ENCODE assay signal across 29 cellular contexts in the genomic region with DNA sequence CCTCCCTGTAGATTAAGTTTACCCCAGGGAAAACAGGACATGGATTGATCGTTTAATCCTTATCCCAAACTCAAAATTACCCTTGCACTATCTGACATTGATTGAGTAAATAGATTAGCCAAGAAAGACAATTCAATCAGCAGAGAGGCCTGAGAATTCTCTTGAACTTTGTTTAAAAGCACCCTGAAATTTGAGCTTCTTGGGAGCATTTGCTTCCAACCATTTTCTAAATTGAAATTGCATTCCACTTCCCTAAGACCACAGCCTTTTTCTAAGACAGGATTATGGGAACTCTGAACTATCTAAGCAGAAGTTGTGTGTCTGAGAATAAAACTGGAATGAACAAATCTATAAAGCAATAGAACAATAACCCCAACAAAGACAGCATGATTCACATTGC.
A peak's percentile ranks its signal among the peaks of the same experiment; 100 is the strongest.
DNase-seq lines count a peak whose midpoint lies in the region; ATAC-seq, FAIRE-seq and TF ChIP-seq lines count a peak whose summit lies in the region.
"Had no signal": no experiment of that assay in that cellular context is flagged by ENCODE, and none has a peak within 500 bp of the region (broad histone marks: within the 10 kb centered on the region; RNA-seq: fewer than 3 reads in every experiment).

No MANE protein-coding gene starts in this region.

- no peaks in the 10 kb centered on the region for H3K36me3 ChIP-seq in GM23248 (ENCODE audit: low read depth)
- H3K36me3 ChIP-seq in PC-3 (ENCODE audit: low read depth, low read length), result no peaks in the 10 kb centered on the region
- no peaks in the 10 kb centered on the region for H3K36me3 ChIP-seq in H1 (ENCODE audit: control insufficient read depth in 2 of 4, insufficient read depth in 4 of 4, low read length in 3 of 4)
- no peaks in the 10 kb centered on the region for H3K36me3 ChIP-seq in osteoblast (ENCODE audit: insufficient read depth, low read length)
- no peaks in the 10 kb centered on the region for H3K36me3 ChIP-seq in Karpas-422 (ENCODE audit: insufficient read depth, low read length)
- H3K36me3 ChIP-seq: left lung, sigmoid colon, upper lobe of right lung had no signal

- H3K14ac ChIP-seq in H1 (ENCODE audit: insufficient read length), result no peak overlapping the region

- no TSS peak for BruUV-seq in PC-3 (replicated peaks; lab: Mats Ljungman, UMichigan)

- no peak overlapping the region for H4K5ac ChIP-seq in H1 (ENCODE audit: insufficient read length, low read depth, low read length)

- TF ChIP-seq RAD21 in H1 (IDR thresholded peaks at IDR 0.05 in 1 of 2, conservative IDR thresholded peaks at IDR 0.05 in 1 of 2; ENCODE audit: low read depth in 2 of 2, low read length in 2 of 2), result no peak

- H2AK5ac ChIP-seq in H1 (ENCODE audit: low read depth, low read length), result no peak overlapping the region

- H4K20me1 ChIP-seq in GM23248 (ENCODE audit: insufficient read depth), result no peaks in the 10 kb centered on the region
- H4K20me1 ChIP-seq in PC-3 (ENCODE audit: low read length), result no peaks in the 10 kb centered on the region
- no peaks in the 10 kb centered on the region for H4K20me1 ChIP-seq in H1 (replicated peaks in 1 of 2; ENCODE audit: control insufficient read depth in 1 of 2, insufficient read depth in 2 of 2, low read length in 2 of 2)
- H4K20me1 ChIP-seq in osteoblast (ENCODE audit: insufficient read depth, low read length), result no peaks in the 10 kb centered on the region
- no peaks in the 10 kb centered on the region for H4K20me1 ChIP-seq in Karpas-422 (ENCODE audit: insufficient read depth, low read depth, low read length)

- H3K9me2 ChIP-seq in GM23248 (ENCODE audit: insufficient read depth), result no peaks in the 10 kb centered on the region
- no peaks in the 10 kb centered on the region for H3K9me2 ChIP-seq in PC-3 (replicated peaks; ENCODE audit: low read length)
- H3K9me2 ChIP-seq in Karpas-422 (replicated peaks; ENCODE audit: insufficient read depth, low read length), result no peaks in the 10 kb centered on the region

- intact Hi-C loops in PC-3 (cut with micrococcal nuclease), result no loop called here

- TF ChIP-seq EP300 in H1 (IDR thresholded peaks at IDR 0.05; ENCODE audit: borderline replicate concordance in 1 of 2, low read depth in 2 of 2, low read length in 2 of 2), result no peak

- no peak overlapping the region for H4K8ac ChIP-seq in H1 (ENCODE audit: extremely low read depth, insufficient read depth, low read length)

- H3K4me1 ChIP-seq in GM23248 (ENCODE audit: insufficient read depth), result peaks cover 5% of the 10 kb centered on the region; the same call in 1 of the 2 replicates
- peaks cover 10% of the 10 kb centered on the region for H3K4me1 ChIP-seq in PC-3 (ENCODE audit: insufficient read depth, low read length)
- peaks cover 0 to 3% (median 0%) of the 10 kb centered on the region in 4 experiments; a peak in 1 of 7 replicates for H3K4me1 ChIP-seq in H1 (replicated peaks in 1 of 4; ENCODE audit: control insufficient read depth in 3 of 4, insufficient read depth in 4 of 4, low read length in 3 of 4)
- no peaks in the 10 kb centered on the region for H3K4me1 ChIP-seq in osteoblast (ENCODE audit: insufficient read depth, low read length)
- no peaks in the 10 kb centered on the region for H3K4me1 ChIP-seq in Karpas-422 (ENCODE audit: low read length)
- H3K4me1 ChIP-seq: body of pancreas, left lung, sigmoid colon, upper lobe of right lung had no signal

- H3K4me2 ChIP-seq in GM23248 (ENCODE audit: unreplicated experiment), result no peak overlapping the region
- peak overlapping the region; percentile 8; the same call in 1 of the 2 replicates for H3K4me2 ChIP-seq in PC-3 (ENCODE audit: low read length)
- no peak overlapping the region for H3K4me2 ChIP-seq in H1 (ENCODE audit: insufficient read depth in 1 of 2, low read depth in 2 of 2, low read length in 2 of 2)
- no peak overlapping the region for H3K4me2 ChIP-seq in osteoblast (ENCODE audit: insufficient read depth, low read length)
- H3K4me2 ChIP-seq in Karpas-422 (ENCODE audit: low read depth, low read length, poor library complexity, severe bottlenecking), result no peak overlapping the region
- H3K4me2 ChIP-seq: hepatocyte had no signal

- H2BK20ac ChIP-seq in H1 (ENCODE audit: low read length), result no peak overlapping the region

- H3K79me2 ChIP-seq in GM23248 (ENCODE audit: insufficient read depth), result no peaks in the 10 kb centered on the region
- H3K79me2 ChIP-seq in PC-3 (ENCODE audit: low read length), result no peaks in the 10 kb centered on the region
- H3K79me2 ChIP-seq in H1 (ENCODE audit: control insufficient read depth in 1 of 2, insufficient read depth in 2 of 2, low read length in 2 of 2), result no peaks in the 10 kb centered on the region
- no peaks in the 10 kb centered on the region for H3K79me2 ChIP-seq in osteoblast (ENCODE audit: insufficient read depth, low read length)
- H3K79me2 ChIP-seq in Karpas-422 (ENCODE audit: low read length), result no peaks in the 10 kb centered on the region
- H3K79me2 ChIP-seq: hepatocyte had no signal

- no peaks in the 10 kb centered on the region for H3K27me3 ChIP-seq in GM23248 (replicated peaks; ENCODE audit: insufficient read depth)
- no peaks in the 10 kb centered on the region for H3K27me3 ChIP-seq in PC-3 (ENCODE audit: low read length)
- no peaks in the 10 kb centered on the region for H3K27me3 ChIP-seq in H1 (replicated peaks in 1 of 4; ENCODE audit: control insufficient read depth in 3 of 4, extremely low read depth in 1 of 4, insufficient read depth in 3 of 4, low read length in 3 of 4)
- H3K27me3 ChIP-seq in osteoblast (ENCODE audit: insufficient read depth, low read length), result no peaks in the 10 kb centered on the region
- H3K27me3 ChIP-seq in Karpas-422 (ENCODE audit: low read length), result no peaks in the 10 kb centered on the region
- H3K27me3 ChIP-seq: body of pancreas, hepatocyte, left lung, sigmoid colon, upper lobe of right lung had no signal

- H3K27ac ChIP-seq in GM23248, result no peak overlapping the region
- no peak overlapping the region for H3K27ac ChIP-seq in PC-3 (ENCODE audit: low read length)
- no peak overlapping the region for H3K27ac ChIP-seq in H1 (ENCODE audit: low read depth, low read length)
- H3K27ac ChIP-seq in osteoblast (ENCODE audit: low read depth, low read length), result no peak overlapping the region
- no peak overlapping the region for H3K27ac ChIP-seq in Karpas-422 (ENCODE audit: low read length)
- H3K27ac ChIP-seq: body of pancreas, hepatocyte, left lung, sigmoid colon, upper lobe of right lung had no signal

- no peaks in the 10 kb centered on the region for H3K23me2 ChIP-seq in H1 (ENCODE audit: low read depth, low read length)

- POLR2A ChIA-PET in PC-3 (lab: Charles Lee; ENCODE audit: unreplicated experiment) (no interaction called here), H1 (lab: Charles Lee; ENCODE audit: partially characterized antibody) (interaction anchor here (1.0 kb wide), 1 partner anchor 43 kb away, joined by 3 read pairs; no protein-coding TSS in a partner anchor)

- H3K9me3 ChIP-seq in GM23248 (ENCODE audit: low read depth) (no peaks in the 10 kb centered on the region), PC-3 (ENCODE audit: low read length) (no peaks in the 10 kb centered on the region), H1 (ENCODE audit: insufficient read depth in 2 of 2, low read depth in 1 of 2, low read length in 1 of 2) (no peaks in the 10 kb centered on the region), osteoblast (ENCODE audit: low read depth, low read length) (no peaks in the 10 kb centered on the region), Karpas-422 (ENCODE audit: low read length) (no peaks in the 10 kb centered on the region)
- H3K9me3 ChIP-seq: body of pancreas, left lung, sigmoid colon, upper lobe of right lung had no signal

- 58 to 75% methylated on average over 1 of the region's 1 CpG for WGBS in GM23248 (ENCODE audit: low coverage in 1 of 2, low lambda C conversion rate in 2 of 2, missing lambda C conversion rate in 2 of 2), 2 experiments
- WGBS in H1 (ENCODE audit: extremely low coverage in 1 of 2, insufficient coverage in 1 of 2, insufficient read length in 1 of 2, insufficient replicate concordance in 2 of 2, low coverage in 1 of 2, low lambda C conversion rate in 2 of 2, missing lambda C conversion rate in 1 of 2), 2 experiments, result 83% methylated on average over 1 of the region's 1 CpG; no CpG with 5 or more reads in 1 of the 2 experiments

- no peaks in the 10 kb centered on the region for H3K79me1 ChIP-seq in H1 (ENCODE audit: low read depth, low read length)

- no peak for FAIRE-seq in H1 (lab: Jason Lieb, UNC)
- FAIRE-seq: frontal cortex, G401.6 had no signal

- H2BK12ac ChIP-seq in H1 (ENCODE audit: low read depth, low read length), result no peak overlapping the region

- no peak overlapping the region for H3K4ac ChIP-seq in H1 (replicated peaks; ENCODE audit: insufficient read length, low read depth, low read length)

- no peak overlapping the region for H3K9ac ChIP-seq in GM23248
- H3K9ac ChIP-seq in PC-3 (ENCODE audit: low read length), result no peak overlapping the region
- H3K9ac ChIP-seq in H1 (replicated peaks in 1 of 4; ENCODE audit: extremely low read depth in 1 of 4, low read depth in 3 of 4, low read length in 3 of 4), result no peak overlapping the region
- H3K9ac ChIP-seq in Karpas-422 (ENCODE audit: low read length), result no peak overlapping the region

- H2BK15ac ChIP-seq in H1 (ENCODE audit: low read length), result no peak overlapping the region

- no peak overlapping the region for H3K56ac ChIP-seq in H1 (replicated peaks; ENCODE audit: insufficient read length, low read depth, low read length)

- H2BK120ac ChIP-seq in H1 (replicated peaks; ENCODE audit: low read depth, low read length), result no peak overlapping the region

- H3K4me3 ChIP-seq in GM23248, result no peak overlapping the region
- no peak overlapping the region for H3K4me3 ChIP-seq in PC-3 (ENCODE audit: low read length)
- H3K4me3 ChIP-seq in H1 (ENCODE audit: extremely low read depth in 1 of 4, insufficient read depth in 2 of 4, low read depth in 3 of 4, low read length in 4 of 4), result no peak overlapping the region
- H3K4me3 ChIP-seq in osteoblast (ENCODE audit: insufficient read depth, low read length), result no peak overlapping the region
- no peak overlapping the region for H3K4me3 ChIP-seq in Karpas-422 (ENCODE audit: low read length)
- H3K4me3 ChIP-seq: body of pancreas, hepatocyte, left lung, sigmoid colon, upper lobe of right lung had no signal

- no peak for TF ChIP-seq POLR2A in H1 (IDR thresholded peaks at IDR 0.05; ENCODE audit: control extremely low read depth in 1 of 2, low read depth in 2 of 2, low read length in 2 of 2)

- no peak overlapping the region for H2BK5ac ChIP-seq in H1 (ENCODE audit: low read depth, low read length)

- CTCF ChIA-PET in PC-3 (lab: Charles Lee) (no interaction called here), H1 (lab: Charles Lee; ENCODE audit: partially characterized antibody) (no interaction called here)

- H3F3A ChIP-seq in GM23248 (ENCODE audit: insufficient read depth) (0 out of 2 replicates have a peak, but pooled peaks cover 1% of the 10 kb centered on the region), PC-3 (ENCODE audit: low read length, unreplicated experiment) (no peaks in the 10 kb centered on the region)

- no peak overlapping the region for H3K18ac ChIP-seq in H1 (ENCODE audit: extremely low read depth, low read length)

- no peak overlapping the region for H4K91ac ChIP-seq in H1 (replicated peaks; ENCODE audit: insufficient read length, low read length)

- ATAC-seq in PC-3, result no peak
- no peak for ATAC-seq in GM21786 (IDR thresholded peaks at IDR 0.05; ENCODE audit: unreplicated experiment)
- ATAC-seq: body of pancreas; left lung; naive thymus-derived CD8-positive, alpha-beta T cell; T-cell; upper lobe of right lung had no signal

- H2AFZ ChIP-seq in GM23248 (peak overlapping the region; percentile 74), PC-3 (ENCODE audit: low read length) (peak overlapping the region; percentile 57), H1 (ENCODE audit: low read length) (peak overlapping the region; percentile 14; the same call in 1 of the 2 replicates), osteoblast (ENCODE audit: low read length) (peak overlapping the region; percentile 38), Karpas-422 (ENCODE audit: low read length) (no peak overlapping the region)
- H2AFZ ChIP-seq: hepatocyte had no signal

- DNase-seq in GM23248 (no peak), PC-3 (no peak), H1 (ENCODE audit: low read depth in 1 of 2, low spot score in 2 of 2) (no peak), osteoblast (ENCODE audit: insufficient read length, low spot score, missing footprints) (no peak), Karpas-422 (no peak)
- no peak for DNase-seq in stimulated activated CD4-positive, alpha-beta T cell treated with anti-CD3 and anti-CD28 coated beads, Interleukin-4, amount 100 ng/mL, for 24 hours
- no peak for DNase-seq in stimulated activated CD4-positive, alpha-beta T cell treated with anti-CD3 and anti-CD28 coated beads, Interleukin-1b, Interleukin-23, amount 100 ng/mL, for 48 hours
- DNase-seq: ACHN; activated CD4-positive, alpha-beta memory T cell treated with anti-CD3 and anti-CD28 coated beads, Interleukin-2, amount 10 ng/mL, durations not matched to agents 7 days and 5 days; activated CD4-positive, CD25-positive, alpha-beta regulatory T cell treated with anti-CD3 and anti-CD28 coated beads, Interleukin-2, amount 50 U/mL, for 72 hours; activated naive CD8-positive, alpha-beta T cell treated with anti-CD3 and anti-CD28 coated beads, Interleukin-2, amount 10 ng/mL, durations not matched to agents 7 days and 5 days; body of pancreas; effector CD4-positive, alpha-beta T cell; H7; immature natural killer cell; left lung; naive thymus-derived CD8-positive, alpha-beta T cell; NCI-H1105; NCI-H2081 treated with DMSO at 0.1 percent for 48 hours; NCI-H446 treated with DMSO at 0.1 percent for 48 hours; SIG-M5; sigmoid colon; stimulated activated CD8-positive, alpha-beta memory T cell treated with anti-CD3 and anti-CD28 coated beads, Interleukin-4, amount 100 ng/mL, for 48 hours; T-cell; upper lobe of right lung had no signal

- in situ Hi-C loops in GM23248 (cut with MboI), result no loop called here

- TF ChIP-seq CTCF in PC-3 (conservative IDR thresholded peaks at IDR 0.05; ENCODE audit: low read depth, low read length), result no peak
- no peak for TF ChIP-seq CTCF in H1 (IDR thresholded peaks at IDR 0.05; ENCODE audit: control extremely low read depth in 1 of 3, insufficient read depth in 1 of 3, low read depth in 1 of 3, low read length in 3 of 3)
- TF ChIP-seq CTCF in osteoblast (IDR thresholded peaks at IDR 0.05; ENCODE audit: extremely low read depth, low read depth, low read length), result no peak

- no peak overlapping the region for H3K23ac ChIP-seq in H1 (ENCODE audit: insufficient read length)
